Comparison of ENCODE assay signal across 23 cellular contexts in genomic region chr19:35490364-35490763, GRCh38. TPM values are rescaled to one million over a fixed set of nuclear protein-coding genes. Genes with fewer than 3 reads are reported as not detected.
"Had no signal": no experiment of that assay in that cellular context is flagged by ENCODE, and none has a peak within 500 bp of the region (broad histone marks: within the 10 kb centered on the region; RNA-seq: fewer than 3 reads in every experiment).

KRTDAP (minus strand) TSS chr19:35490464; CDS start chr19:35490442, 22 bp downstream.

- DNase-seq: activated CD4-positive, alpha-beta T cell treated with anti-CD3 and anti-CD28 coated beads, Interleukin-2, amount 10 ng/mL, durations not matched to agents 24 days and 14 days; activated CD4-positive, alpha-beta T cell treated with anti-CD3 and anti-CD28 coated beads, Interleukin-2, amount 50 U/mL, for 48 hours; activated CD4-positive, CD25-positive, alpha-beta regulatory T cell treated with anti-CD3 and anti-CD28 coated beads, Interleukin-2, amount 50 U/mL, for 72 hours; activated CD8-positive, alpha-beta memory T cell treated with anti-CD3 and anti-CD28 coated beads for 24 hours; activated gamma-delta T cell treated with Interleukin-2 at 50 U/mL for 16 hours; activated naive CD4-positive, alpha-beta T cell treated with anti-CD3 and anti-CD28 coated beads, Interleukin-2, amount 10 ng/mL, durations not matched to agents 7 days and 5 days; activated T-cell treated with anti-CD3 and anti-CD28 coated beads, Interleukin-2, amount 50 U/mL, for 4 hours; aorta; Karpas-422; MM.1S; NCI-H1105; NCI-H1436; NCI-H1694 treated with DMSO at 0.1 percent for 48 hours; NCI-H2029 treated with DMSO at 0.1 percent for 48 hours; NCI-H345; NCI-H510A; Peyer's patch; Right ventricle myocardium superior; T-helper 9 cell had no signal

- H3K9me3 ChIP-seq: breast epithelium, Peyer's patch had no signal

- H3K4me3 ChIP-seq: breast epithelium, K562, Peyer's patch had no signal

- H3K4me1 ChIP-seq: breast epithelium, Peyer's patch had no signal

- H3K27me3 ChIP-seq: breast epithelium, Peyer's patch had no signal

- H3K27ac ChIP-seq: breast epithelium, Peyer's patch, RWPE1 had no signal

- H3K36me3 ChIP-seq: breast epithelium, Peyer's patch had no signal

RNA-seq across cellular contexts. Expression of gene KRTDAP, which starts in this region (rescaled TPM):
- total RNA-seq: activated CD4-positive, alpha-beta T cell treated with anti-CD3 and anti-CD28 coated beads, Interleukin-2, amount 10 ng/mL, durations not matched to agents 24 days and 14 days; activated T-cell treated with anti-CD3 and anti-CD28 coated beads, Interleukin-2, amount 50 U/mL, for 4 hours; aorta; breast epithelium; K562; Peyer's patch; Right ventricle myocardium superior; SK-MEL-5 had no signal
